ENCODE assay signal across 1 cellular context in the genomic region with DNA sequence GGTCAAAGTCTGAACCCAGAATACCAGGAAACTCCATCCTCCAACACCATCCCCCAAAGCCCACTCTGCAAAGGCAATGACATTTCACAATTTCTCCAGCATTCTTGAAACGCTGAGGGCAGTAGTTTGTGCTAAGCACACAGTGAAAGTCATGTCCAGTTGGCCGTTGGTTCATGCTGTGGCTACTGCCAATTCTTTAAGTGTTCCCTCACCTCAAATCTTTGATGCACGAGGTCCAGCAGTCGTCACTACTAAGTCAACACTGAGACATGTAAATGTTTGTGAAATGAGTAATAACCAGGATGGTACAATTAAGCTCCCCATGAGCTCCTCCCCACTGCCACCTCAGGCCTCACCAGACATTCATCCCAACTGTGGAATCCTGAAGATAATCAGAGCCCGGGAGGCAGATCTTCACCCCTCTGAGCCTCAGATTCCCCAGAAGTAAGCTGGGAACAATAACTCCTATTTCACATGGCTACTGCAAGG.
A peak's percentile ranks its signal among the peaks of the same experiment; 100 is the strongest.
TF ChIP-seq lines count a peak whose summit lies in the region.

No MANE protein-coding gene starts in this region.

TF ChIP-seq in HepG2, 621 proteins besides CTCF, POLR2A, EP300 and RAD21 (continued from another document and continues in another):
- peak in 1 of 2 experiments; percentile 64; a peak in 1 of 4 replicates for TF ChIP-seq NR2F1 (CRISPR knock-in tag; IDR thresholded peaks at IDR 0.05)
- TF ChIP-seq, protein P1, sequence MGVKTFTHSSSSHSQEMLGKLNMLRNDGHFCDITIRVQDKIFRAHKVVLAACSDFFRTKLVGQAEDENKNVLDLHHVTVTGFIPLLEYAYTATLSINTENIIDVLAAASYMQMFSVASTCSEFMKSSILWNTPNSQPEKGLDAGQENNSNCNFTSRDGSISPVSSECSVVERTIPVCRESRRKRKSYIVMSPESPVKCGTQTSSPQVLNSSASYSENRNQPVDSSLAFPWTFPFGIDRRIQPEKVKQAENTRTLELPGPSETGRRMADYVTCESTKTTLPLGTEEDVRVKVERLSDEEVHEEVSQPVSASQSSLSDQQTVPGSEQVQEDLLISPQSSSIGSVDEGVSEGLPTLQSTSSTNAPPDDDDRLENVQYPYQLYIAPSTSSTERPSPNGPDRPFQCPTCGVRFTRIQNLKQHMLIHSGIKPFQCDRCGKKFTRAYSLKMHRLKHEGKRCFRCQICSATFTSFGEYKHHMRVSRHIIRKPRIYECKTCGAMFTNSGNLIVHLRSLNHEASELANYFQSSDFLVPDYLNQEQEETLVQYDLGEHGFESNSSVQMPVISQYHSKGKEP (CRISPR knock-in tag; IDR thresholded peaks at IDR 0.05) = no peak
- TF ChIP-seq, protein P2, sequence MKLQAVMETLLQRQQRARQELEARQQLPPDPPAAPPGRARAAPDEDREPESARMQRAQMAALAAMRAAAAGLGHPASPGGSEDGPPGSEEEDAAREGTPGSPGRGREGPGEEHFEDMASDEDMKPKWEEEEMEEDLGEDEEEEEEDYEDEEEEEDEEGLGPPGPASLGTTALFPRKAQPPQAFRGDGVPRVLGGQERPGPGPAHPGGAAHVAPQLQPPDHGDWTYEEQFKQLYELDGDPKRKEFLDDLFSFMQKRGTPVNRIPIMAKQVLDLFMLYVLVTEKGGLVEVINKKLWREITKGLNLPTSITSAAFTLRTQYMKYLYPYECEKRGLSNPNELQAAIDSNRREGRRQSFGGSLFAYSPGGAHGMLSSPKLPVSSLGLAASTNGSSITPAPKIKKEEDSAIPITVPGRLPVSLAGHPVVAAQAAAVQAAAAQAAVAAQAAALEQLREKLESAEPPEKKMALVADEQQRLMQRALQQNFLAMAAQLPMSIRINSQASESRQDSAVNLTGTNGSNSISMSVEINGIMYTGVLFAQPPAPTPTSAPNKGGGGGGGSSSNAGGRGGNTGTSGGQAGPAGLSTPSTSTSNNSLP (IDR thresholded peaks at IDR 0.05; ENCODE audit: low read depth, low read length) = peak; percentile 29; the same call in 1 of the 2 replicates
- peak; percentile 93 for TF ChIP-seq ZNF292 (CRISPR knock-in tag; IDR thresholded peaks at IDR 0.05; ENCODE audit: borderline replicate concordance, low read depth)
- TF ChIP-seq ZNF253 (CRISPR knock-in tag; IDR thresholded peaks at IDR 0.05; ENCODE audit: borderline replicate concordance) = no peak
- TF ChIP-seq, protein P3, sequence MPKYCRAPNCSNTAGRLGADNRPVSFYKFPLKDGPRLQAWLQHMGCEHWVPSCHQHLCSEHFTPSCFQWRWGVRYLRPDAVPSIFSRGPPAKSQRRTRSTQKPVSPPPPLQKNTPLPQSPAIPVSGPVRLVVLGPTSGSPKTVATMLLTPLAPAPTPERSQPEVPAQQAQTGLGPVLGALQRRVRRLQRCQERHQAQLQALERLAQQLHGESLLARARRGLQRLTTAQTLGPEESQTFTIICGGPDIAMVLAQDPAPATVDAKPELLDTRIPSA (CRISPR knock-in tag; IDR thresholded peaks at IDR 0.05; ENCODE audit: borderline replicate concordance) = no peak
- no peak for TF ChIP-seq HOXA7 (CRISPR knock-in tag; IDR thresholded peaks at IDR 0.05)
- no peak for TF ChIP-seq ZNF335 (CRISPR knock-in tag; IDR thresholded peaks at IDR 0.05)
- TF ChIP-seq ZNF180 (CRISPR knock-in tag; IDR thresholded peaks at IDR 0.05; ENCODE audit: borderline replicate concordance, low read depth) = no peak
- no peak for TF ChIP-seq POLR2AphosphoS5 (IDR thresholded peaks at IDR 0.05; ENCODE audit: low read depth, low read length)
- peak; percentile 79 for TF ChIP-seq ZNF780A (CRISPR knock-in tag; IDR thresholded peaks at IDR 0.05)
- no peak for TF ChIP-seq HOXA9 (CRISPR knock-in tag; IDR thresholded peaks at IDR 0.05; ENCODE audit: borderline replicate concordance)
- TF ChIP-seq RNF2 (conservative IDR thresholded peaks at IDR 0.05; ENCODE audit: low read depth) = no peak
- TF ChIP-seq ZFP82 (CRISPR knock-in tag; IDR thresholded peaks at IDR 0.05; ENCODE audit: borderline replicate concordance) = no peak
- TF ChIP-seq ZNF672 (CRISPR knock-in tag; IDR thresholded peaks at IDR 0.05) = no peak
- TF ChIP-seq ZNF274 (CRISPR knock-in tag; IDR thresholded peaks at IDR 0.05) = no peak
- TF ChIP-seq CCDC6 (CRISPR knock-in tag; IDR thresholded peaks at IDR 0.05) = peak; percentile 57; the same call in 1 of the 2 replicates
- TF ChIP-seq ZNF772 (CRISPR knock-in tag; IDR thresholded peaks at IDR 0.05) = 0 out of 2 replicates have a peak, but pooled peaks have one; percentile 42
- no peak for TF ChIP-seq HIVEP1 (CRISPR knock-in tag; IDR thresholded peaks at IDR 0.05)
- TF ChIP-seq, protein P4, sequence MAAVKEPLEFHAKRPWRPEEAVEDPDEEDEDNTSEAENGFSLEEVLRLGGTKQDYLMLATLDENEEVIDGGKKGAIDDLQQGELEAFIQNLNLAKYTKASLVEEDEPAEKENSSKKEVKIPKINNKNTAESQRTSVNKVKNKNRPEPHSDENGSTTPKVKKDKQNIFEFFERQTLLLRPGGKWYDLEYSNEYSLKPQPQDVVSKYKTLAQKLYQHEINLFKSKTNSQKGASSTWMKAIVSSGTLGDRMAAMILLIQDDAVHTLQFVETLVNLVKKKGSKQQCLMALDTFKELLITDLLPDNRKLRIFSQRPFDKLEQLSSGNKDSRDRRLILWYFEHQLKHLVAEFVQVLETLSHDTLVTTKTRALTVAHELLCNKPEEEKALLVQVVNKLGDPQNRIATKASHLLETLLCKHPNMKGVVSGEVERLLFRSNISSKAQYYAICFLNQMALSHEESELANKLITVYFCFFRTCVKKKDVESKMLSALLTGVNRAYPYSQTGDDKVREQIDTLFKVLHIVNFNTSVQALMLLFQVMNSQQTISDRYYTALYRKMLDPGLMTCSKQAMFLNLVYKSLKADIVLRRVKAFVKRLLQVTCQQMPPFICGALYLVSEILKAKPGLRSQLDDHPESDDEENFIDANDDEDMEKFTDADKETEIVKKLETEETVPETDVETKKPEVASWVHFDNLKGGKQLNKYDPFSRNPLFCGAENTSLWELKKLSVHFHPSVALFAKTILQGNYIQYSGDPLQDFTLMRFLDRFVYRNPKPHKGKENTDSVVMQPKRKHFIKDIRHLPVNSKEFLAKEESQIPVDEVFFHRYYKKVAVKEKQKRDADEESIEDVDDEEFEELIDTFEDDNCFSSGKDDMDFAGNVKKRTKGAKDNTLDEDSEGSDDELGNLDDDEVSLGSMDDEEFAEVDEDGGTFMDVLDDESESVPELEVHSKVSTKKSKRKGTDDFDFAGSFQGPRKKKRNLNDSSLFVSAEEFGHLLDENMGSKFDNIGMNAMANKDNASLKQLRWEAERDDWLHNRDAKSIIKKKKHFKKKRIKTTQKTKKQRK (IDR thresholded peaks at IDR 0.05; ENCODE audit: low read length) = no peak
- TF ChIP-seq REPIN1 (CRISPR knock-in tag; IDR thresholded peaks at IDR 0.05; ENCODE audit: borderline replicate concordance, low read depth) = peak; percentile 78; the same call in 1 of the 2 replicates
- TF ChIP-seq HOXA5 (CRISPR knock-in tag; IDR thresholded peaks at IDR 0.05) = no peak
- TF ChIP-seq MED1 (CRISPR knock-in tag; IDR thresholded peaks at IDR 0.05) = peak; percentile 73
- TF ChIP-seq SAP130 (CRISPR knock-in tag; IDR thresholded peaks at IDR 0.05; ENCODE audit: low read depth) = peak; percentile 70
- TF ChIP-seq HNRNPLL (IDR thresholded peaks at IDR 0.05; ENCODE audit: low read depth, low read length, poor library complexity, severe bottlenecking) = no peak
- TF ChIP-seq, protein P5, sequence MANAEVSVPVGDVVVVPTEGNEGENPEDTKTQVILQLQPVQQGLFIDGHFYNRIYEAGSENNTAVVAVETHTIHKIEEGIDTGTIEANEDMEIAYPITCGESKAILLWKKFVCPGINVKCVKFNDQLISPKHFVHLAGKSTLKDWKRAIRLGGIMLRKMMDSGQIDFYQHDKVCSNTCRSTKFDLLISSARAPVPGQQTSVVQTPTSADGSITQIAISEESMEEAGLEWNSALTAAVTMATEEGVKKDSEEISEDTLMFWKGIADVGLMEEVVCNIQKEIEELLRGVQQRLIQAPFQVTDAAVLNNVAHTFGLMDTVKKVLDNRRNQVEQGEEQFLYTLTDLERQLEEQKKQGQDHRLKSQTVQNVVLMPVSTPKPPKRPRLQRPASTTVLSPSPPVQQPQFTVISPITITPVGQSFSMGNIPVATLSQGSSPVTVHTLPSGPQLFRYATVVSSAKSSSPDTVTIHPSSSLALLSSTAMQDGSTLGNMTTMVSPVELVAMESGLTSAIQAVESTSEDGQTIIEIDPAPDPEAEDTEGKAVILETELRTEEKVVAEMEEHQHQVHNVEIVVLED (CRISPR knock-in tag; IDR thresholded peaks at IDR 0.05; ENCODE audit: borderline replicate concordance) = peak; percentile 30; the same call in 1 of the 2 replicates
- TF ChIP-seq ZNF460 (CRISPR knock-in tag; IDR thresholded peaks at IDR 0.05; ENCODE audit: borderline replicate concordance) = no peak
- no peak for TF ChIP-seq ELF4 (CRISPR knock-in tag; IDR thresholded peaks at IDR 0.05; ENCODE audit: borderline replicate concordance)
- TF ChIP-seq ZZZ3 (CRISPR knock-in tag; IDR thresholded peaks at IDR 0.05; ENCODE audit: borderline replicate concordance) = no peak; the same call in 1 of the 2 replicates
- TF ChIP-seq, protein P6, sequence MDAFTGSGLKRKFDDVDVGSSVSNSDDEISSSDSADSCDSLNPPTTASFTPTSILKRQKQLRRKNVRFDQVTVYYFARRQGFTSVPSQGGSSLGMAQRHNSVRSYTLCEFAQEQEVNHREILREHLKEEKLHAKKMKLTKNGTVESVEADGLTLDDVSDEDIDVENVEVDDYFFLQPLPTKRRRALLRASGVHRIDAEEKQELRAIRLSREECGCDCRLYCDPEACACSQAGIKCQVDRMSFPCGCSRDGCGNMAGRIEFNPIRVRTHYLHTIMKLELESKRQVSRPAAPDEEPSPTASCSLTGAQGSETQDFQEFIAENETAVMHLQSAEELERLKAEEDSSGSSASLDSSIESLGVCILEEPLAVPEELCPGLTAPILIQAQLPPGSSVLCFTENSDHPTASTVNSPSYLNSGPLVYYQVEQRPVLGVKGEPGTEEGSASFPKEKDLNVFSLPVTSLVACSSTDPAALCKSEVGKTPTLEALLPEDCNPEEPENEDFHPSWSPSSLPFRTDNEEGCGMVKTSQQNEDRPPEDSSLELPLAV (CRISPR knock-in tag; conservative IDR thresholded peaks at IDR 0.05; ENCODE audit: low read depth) = 0 out of 2 replicates have a peak, but pooled peaks have one; percentile 26
- TF ChIP-seq ZNF263 (CRISPR knock-in tag; IDR thresholded peaks at IDR 0.05) = peak; percentile 66; the same call in 1 of the 2 replicates
- no peak for TF ChIP-seq ATF7-NPFF (CRISPR knock-in tag; IDR thresholded peaks at IDR 0.05; ENCODE audit: low read depth)
- TF ChIP-seq, protein P7, sequence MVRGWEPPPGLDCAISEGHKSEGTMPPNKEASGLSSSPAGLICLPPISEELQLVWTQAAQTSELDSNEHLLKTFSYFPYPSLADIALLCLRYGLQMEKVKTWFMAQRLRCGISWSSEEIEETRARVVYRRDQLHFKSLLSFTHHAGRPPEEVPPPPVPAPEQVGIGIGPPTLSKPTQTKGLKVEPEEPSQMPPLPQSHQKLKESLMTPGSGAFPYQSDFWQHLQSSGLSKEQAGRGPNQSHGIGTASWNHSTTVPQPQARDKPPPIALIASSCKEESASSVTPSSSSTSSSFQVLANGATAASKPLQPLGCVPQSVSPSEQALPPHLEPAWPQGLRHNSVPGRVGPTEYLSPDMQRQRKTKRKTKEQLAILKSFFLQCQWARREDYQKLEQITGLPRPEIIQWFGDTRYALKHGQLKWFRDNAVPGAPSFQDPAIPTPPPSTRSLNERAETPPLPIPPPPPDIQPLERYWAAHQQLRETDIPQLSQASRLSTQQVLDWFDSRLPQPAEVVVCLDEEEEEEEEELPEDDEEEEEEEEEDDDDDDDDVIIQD (CRISPR knock-in tag; IDR thresholded peaks at IDR 0.05; ENCODE audit: low read depth) = peak; percentile 90
- TF ChIP-seq PHF20 (CRISPR knock-in tag; IDR thresholded peaks at IDR 0.05) = no peak
- TF ChIP-seq ZNF878 (CRISPR knock-in tag; IDR thresholded peaks at IDR 0.05) = 0 out of 2 replicates have a peak, but pooled peaks have one; percentile 35
- TF ChIP-seq ZNF510 (CRISPR knock-in tag; IDR thresholded peaks at IDR 0.05; ENCODE audit: low read depth) = no peak
- TF ChIP-seq ZBTB3 (CRISPR knock-in tag; IDR thresholded peaks at IDR 0.05; ENCODE audit: borderline replicate concordance, low read depth) = no peak
- TF ChIP-seq CENPX (CRISPR knock-in tag; IDR thresholded peaks at IDR 0.05) = no peak
- no peak for TF ChIP-seq ZNF703 (CRISPR knock-in tag; IDR thresholded peaks at IDR 0.05; ENCODE audit: borderline replicate concordance)
- TF ChIP-seq JUN (CRISPR knock-in tag; IDR thresholded peaks at IDR 0.05) = peak; percentile 87
- TF ChIP-seq, protein P8, sequence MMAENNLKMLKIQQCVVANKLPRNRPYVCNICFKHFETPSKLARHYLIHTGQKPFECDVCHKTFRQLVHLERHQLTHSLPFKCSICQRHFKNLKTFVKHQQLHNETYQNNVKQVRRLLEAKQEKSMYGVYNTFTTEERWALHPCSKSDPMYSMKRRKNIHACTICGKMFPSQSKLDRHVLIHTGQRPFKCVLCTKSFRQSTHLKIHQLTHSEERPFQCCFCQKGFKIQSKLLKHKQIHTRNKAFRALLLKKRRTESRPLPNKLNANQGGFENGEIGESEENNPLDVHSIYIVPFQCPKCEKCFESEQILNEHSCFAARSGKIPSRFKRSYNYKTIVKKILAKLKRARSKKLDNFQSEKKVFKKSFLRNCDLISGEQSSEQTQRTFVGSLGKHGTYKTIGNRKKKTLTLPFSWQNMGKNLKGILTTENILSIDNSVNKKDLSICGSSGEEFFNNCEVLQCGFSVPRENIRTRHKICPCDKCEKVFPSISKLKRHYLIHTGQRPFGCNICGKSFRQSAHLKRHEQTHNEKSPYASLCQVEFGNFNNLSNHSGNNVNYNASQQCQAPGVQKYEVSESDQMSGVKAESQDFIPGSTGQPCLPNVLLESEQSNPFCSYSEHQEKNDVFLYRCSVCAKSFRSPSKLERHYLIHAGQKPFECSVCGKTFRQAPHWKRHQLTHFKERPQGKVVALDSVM (CRISPR knock-in tag; IDR thresholded peaks at IDR 0.05) = no peak
- peak; percentile 60; the same call in 1 of the 2 replicates for TF ChIP-seq NFIC (IDR thresholded peaks at IDR 0.05; ENCODE audit: low read length)
- TF ChIP-seq, protein P9, sequence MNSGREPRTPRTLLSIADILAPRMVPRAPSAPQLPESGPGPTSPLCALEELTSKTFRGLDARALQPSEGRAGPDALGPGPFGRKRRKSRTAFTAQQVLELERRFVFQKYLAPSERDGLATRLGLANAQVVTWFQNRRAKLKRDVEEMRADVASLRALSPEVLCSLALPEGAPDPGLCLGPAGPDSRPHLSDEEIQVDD (CRISPR knock-in tag; IDR thresholded peaks at IDR 0.05; ENCODE audit: borderline replicate concordance) = no peak
- TF ChIP-seq, protein P10, sequence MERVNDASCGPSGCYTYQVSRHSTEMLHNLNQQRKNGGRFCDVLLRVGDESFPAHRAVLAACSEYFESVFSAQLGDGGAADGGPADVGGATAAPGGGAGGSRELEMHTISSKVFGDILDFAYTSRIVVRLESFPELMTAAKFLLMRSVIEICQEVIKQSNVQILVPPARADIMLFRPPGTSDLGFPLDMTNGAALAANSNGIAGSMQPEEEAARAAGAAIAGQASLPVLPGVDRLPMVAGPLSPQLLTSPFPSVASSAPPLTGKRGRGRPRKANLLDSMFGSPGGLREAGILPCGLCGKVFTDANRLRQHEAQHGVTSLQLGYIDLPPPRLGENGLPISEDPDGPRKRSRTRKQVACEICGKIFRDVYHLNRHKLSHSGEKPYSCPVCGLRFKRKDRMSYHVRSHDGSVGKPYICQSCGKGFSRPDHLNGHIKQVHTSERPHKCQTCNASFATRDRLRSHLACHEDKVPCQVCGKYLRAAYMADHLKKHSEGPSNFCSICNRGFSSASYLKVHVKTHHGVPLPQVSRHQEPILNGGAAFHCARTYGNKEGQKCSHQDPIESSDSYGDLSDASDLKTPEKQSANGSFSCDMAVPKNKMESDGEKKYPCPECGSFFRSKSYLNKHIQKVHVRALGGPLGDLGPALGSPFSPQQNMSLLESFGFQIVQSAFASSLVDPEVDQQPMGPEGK (CRISPR knock-in tag; IDR thresholded peaks at IDR 0.05) = peak; percentile 55
- TF ChIP-seq CBX5 (CRISPR knock-in tag; IDR thresholded peaks at IDR 0.05; ENCODE audit: borderline replicate concordance) = peak; percentile 79; the same call in 1 of the 2 replicates
- no peak for TF ChIP-seq SETDB1 (CRISPR knock-in tag; IDR thresholded peaks at IDR 0.05; ENCODE audit: borderline replicate concordance)
